28 cellular contexts compared by ENCODE assay signal in the genomic region with DNA sequence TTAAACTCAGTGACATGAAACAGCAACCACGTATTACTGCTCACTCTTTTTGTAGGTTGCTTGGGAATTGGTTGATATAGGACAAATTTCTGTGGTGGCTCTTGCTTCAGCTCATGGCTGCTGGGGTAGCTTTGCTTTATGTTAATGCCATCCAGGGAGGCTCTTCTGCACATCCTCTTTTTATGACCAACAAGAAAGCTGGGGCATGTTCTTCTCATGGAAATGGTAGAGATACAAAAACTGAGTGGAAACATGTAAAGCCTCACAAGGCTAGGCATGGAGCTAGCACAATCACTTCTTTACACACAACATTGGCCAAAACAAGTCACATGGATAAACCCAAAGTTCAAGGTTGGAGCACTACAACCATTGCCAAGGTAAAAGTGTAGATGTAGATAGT.
"Had no signal": no experiment of that assay in that cellular context is flagged by ENCODE, and none has a peak within 500 bp of the region (broad histone marks: within the 10 kb centered on the region; RNA-seq: fewer than 3 reads in every experiment).

No MANE protein-coding gene starts in this region.

- FAIRE-seq: TTC549 had no signal

- H3K27ac ChIP-seq: body of pancreas, brain microvascular endothelial cell, VCaP had no signal

- H3K36me3 ChIP-seq: brain microvascular endothelial cell had no signal

- H3K27me3 ChIP-seq: body of pancreas, brain microvascular endothelial cell had no signal

- H3K4me3 ChIP-seq: body of pancreas had no signal

- DNase-seq: activated B cell treated with CpG ODN at 0.5 μM for 24 hours; activated CD4-positive, alpha-beta memory T cell treated with anti-CD3 and anti-CD28 coated beads for 36 hours; activated CD4-positive, alpha-beta T cell treated with anti-CD3 and anti-CD28 coated beads for 4 hours; activated CD4-positive, alpha-beta T cell treated with anti-CD3 and anti-CD28 coated beads, Interleukin-2, amount 10 ng/mL, durations not matched to agents 24 days and 14 days; activated CD4-positive, alpha-beta T cell treated with anti-CD3 and anti-CD28 coated beads, Interleukin-2, amount 50 U/mL, for 1 hour; activated CD4-positive, alpha-beta T cell treated with anti-CD3 and anti-CD28 coated beads, Interleukin-2, amount 50 U/mL, for 4 hours; activated CD4-positive, CD25-positive, alpha-beta regulatory T cell treated with anti-CD3 and anti-CD28 coated beads, Interleukin-2, amount 50 U/mL, for 72 hours; activated CD8-positive, alpha-beta memory T cell treated with anti-CD3 and anti-CD28 coated beads, Interleukin-2, amount 50 U/mL, for 4 hours; activated CD8-positive, alpha-beta T cell treated with anti-CD3 and anti-CD28 coated beads for 36 hours; activated effector memory CD4-positive, alpha-beta T cell treated with Interleukin-2 at 50 U/mL for 16 hours; activated gamma-delta T cell; activated naive CD4-positive, alpha-beta T cell treated with anti-CD3 and anti-CD28 coated beads, Interleukin-2, amount 10 ng/mL, durations not matched to agents 7 days and 5 days; activated naive CD4-positive, alpha-beta T cell treated with Interleukin-2 at 50 U/mL for 16 hours; activated naive CD8-positive, alpha-beta T cell treated with anti-CD3 and anti-CD28 coated beads, Interleukin-2, amount 10 ng/mL, durations not matched to agents 7 days and 5 days; activated naive CD8-positive, alpha-beta T cell treated with anti-CD3 and anti-CD28 coated beads, Interleukin-2, amount 50 U/mL, for 24 hours; activated T-cell treated with anti-CD3 and anti-CD28 coated beads for 4 hours; activated T-cell treated with anti-CD3 and anti-CD28 coated beads, Interleukin-2, amount 50 U/mL, for 24 hours; activated T-cell treated with anti-CD3 and anti-CD28 coated beads, Interleukin-2, amount 50 U/mL, for 48 hours; amygdala; anterior cingulate cortex; body of pancreas; brain microvascular endothelial cell; central memory CD4-positive, alpha-beta T cell; T-helper 1 cell; T-helper 2 cell; T-helper 9 cell had no signal

- H3K9me3 ChIP-seq: body of pancreas had no signal

- H3K4me1 ChIP-seq: body of pancreas had no signal

- ATAC-seq: activated CD8-positive, alpha-beta T cell treated with anti-CD3 and anti-CD28 coated beads for 36 hours; activated naive CD8-positive, alpha-beta T cell treated with anti-CD3 and anti-CD28 coated beads, Interleukin-2, amount 50 U/mL, for 24 hours; body of pancreas had no signal
